Comparison of ENCODE assay signal across 1 cellular context in the genomic region with DNA sequence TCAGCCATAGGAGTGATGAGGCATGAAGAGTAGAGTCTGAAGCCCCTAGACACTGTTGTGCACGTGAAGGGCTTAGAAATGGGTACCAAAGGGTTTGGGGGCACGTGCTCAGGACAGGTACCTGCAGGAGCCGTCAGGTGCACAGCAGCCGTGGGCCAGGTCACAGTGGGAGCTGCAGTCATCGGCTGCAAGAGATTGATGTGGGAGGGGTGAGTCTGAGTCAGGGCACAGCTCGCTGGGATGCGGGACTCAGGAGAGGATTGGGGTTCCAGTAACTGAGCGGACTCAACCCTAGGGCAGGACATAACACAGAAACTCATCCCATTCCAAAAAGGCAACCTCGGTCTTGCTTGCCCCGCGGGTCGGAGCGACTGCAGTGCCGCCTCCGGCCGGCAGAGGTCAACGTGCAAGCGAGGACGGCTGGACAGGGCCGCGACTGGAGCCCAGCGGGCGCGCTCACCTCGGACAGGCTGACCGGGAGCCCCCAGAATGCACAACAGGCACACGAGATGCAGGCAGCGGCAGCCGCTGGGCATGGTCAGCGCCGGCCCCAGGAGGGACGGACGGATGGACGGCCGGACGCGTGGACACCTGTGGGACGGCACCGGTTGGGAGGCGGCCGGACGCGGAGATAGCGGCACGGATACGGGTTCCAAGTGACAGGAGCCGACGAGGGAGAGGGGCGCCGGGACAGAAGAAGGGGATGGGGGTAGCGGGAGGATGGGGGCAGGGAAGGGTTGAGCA.
TF ChIP-seq lines count a peak whose summit lies in the region.

No MANE protein-coding gene starts in this region.

TF ChIP-seq in IMR-90, 13 proteins besides CTCF, POLR2A, EP300 and RAD21:
- TF ChIP-seq, protein P1, sequence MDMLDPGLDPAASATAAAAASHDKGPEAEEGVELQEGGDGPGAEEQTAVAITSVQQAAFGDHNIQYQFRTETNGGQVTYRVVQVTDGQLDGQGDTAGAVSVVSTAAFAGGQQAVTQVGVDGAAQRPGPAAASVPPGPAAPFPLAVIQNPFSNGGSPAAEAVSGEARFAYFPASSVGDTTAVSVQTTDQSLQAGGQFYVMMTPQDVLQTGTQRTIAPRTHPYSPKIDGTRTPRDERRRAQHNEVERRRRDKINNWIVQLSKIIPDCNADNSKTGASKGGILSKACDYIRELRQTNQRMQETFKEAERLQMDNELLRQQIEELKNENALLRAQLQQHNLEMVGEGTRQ (IDR thresholded peaks at IDR 0.05; ENCODE audit: low read depth, low read length): no peak
- TF ChIP-seq MAZ (IDR thresholded peaks at IDR 0.05; ENCODE audit: borderline replicate concordance, low read depth, low read length): peak; percentile 71; the same call in 1 of the 2 replicates
- TF ChIP-seq FOS (IDR thresholded peaks at IDR 0.05; ENCODE audit: low read depth, low read length): no peak
- TF ChIP-seq BHLHE40 (IDR thresholded peaks at IDR 0.05; ENCODE audit: low read depth, low read length): no peak
- no peak for TF ChIP-seq RCOR1 (IDR thresholded peaks at IDR 0.05; ENCODE audit: insufficient replicate concordance, low read length)
- TF ChIP-seq NFE2L2 (IDR thresholded peaks at IDR 0.05; ENCODE audit: low read depth, low read length): no peak
- TF ChIP-seq, protein P2, sequence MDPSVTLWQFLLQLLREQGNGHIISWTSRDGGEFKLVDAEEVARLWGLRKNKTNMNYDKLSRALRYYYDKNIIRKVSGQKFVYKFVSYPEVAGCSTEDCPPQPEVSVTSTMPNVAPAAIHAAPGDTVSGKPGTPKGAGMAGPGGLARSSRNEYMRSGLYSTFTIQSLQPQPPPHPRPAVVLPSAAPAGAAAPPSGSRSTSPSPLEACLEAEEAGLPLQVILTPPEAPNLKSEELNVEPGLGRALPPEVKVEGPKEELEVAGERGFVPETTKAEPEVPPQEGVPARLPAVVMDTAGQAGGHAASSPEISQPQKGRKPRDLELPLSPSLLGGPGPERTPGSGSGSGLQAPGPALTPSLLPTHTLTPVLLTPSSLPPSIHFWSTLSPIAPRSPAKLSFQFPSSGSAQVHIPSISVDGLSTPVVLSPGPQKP (IDR thresholded peaks at IDR 0.05; ENCODE audit: borderline replicate concordance, low read depth, low read length): no peak
- peak; percentile 71; the same call in 1 of the 2 replicates for TF ChIP-seq MXI1 (IDR thresholded peaks at IDR 0.05; ENCODE audit: borderline replicate concordance, low read depth, low read length)
- TF ChIP-seq MAFK (IDR thresholded peaks at IDR 0.05; ENCODE audit: low read depth, low read length): no peak
- TF ChIP-seq RFX5 (IDR thresholded peaks at IDR 0.05; ENCODE audit: low read depth, low read length): no peak
- TF ChIP-seq SMC3 (IDR thresholded peaks at IDR 0.05; ENCODE audit: low read depth, low read length): peak; percentile 96
